In genomic region chr1:184164529-184164928, GRCh38 we compare ENCODE assay signal across 19 cellular contexts.
DNase-seq lines count a peak whose midpoint lies in the region; ATAC-seq, FAIRE-seq and TF ChIP-seq lines count a peak whose summit lies in the region.
"Had no signal": no experiment of that assay in that cellular context is flagged by ENCODE, and none has a peak within 500 bp of the region (broad histone marks: within the 10 kb centered on the region; RNA-seq: fewer than 3 reads in every experiment).

No MANE protein-coding gene starts in this region.

- no peak for TF ChIP-seq POLR2A in GM12878 (IDR thresholded peaks at IDR 0.05; ENCODE audit: low read depth, low read length)

- no peak overlapping the region for H3K27ac ChIP-seq in GM12878 (ENCODE audit: control insufficient read depth, insufficient read depth)
- H3K27ac ChIP-seq: SK-N-MC had no signal

- FAIRE-seq in GM12878 (lab: Jason Lieb, UNC), result no peak
- FAIRE-seq: K562 had no signal

- H3K9me3 ChIP-seq in GM12878 (replicated peaks; ENCODE audit: control insufficient read depth, insufficient read depth, low read length), result no peaks in the 10 kb centered on the region; the same call in 1 of the 3 replicates

- no peaks in the 10 kb centered on the region; the same call in 1 of the 2 replicates for H4K20me1 ChIP-seq in GM12878 (ENCODE audit: control insufficient read depth, insufficient read depth)

- H2AFZ ChIP-seq in GM12878 (ENCODE audit: control insufficient read depth, low read depth, low read length), result no peak overlapping the region; the same call in 1 of the 2 replicates
- H2AFZ ChIP-seq: GM23338 had no signal

- TF ChIP-seq CTCF in AG10803 (conservative IDR thresholded peaks at IDR 0.05; ENCODE audit: low read length) (no peak), GM12865 (IDR thresholded peaks at IDR 0.05; ENCODE audit: insufficient read depth, low read depth, low read length, missing control alignments) (no peak), GM12878 (IDR thresholded peaks at IDR 0.05 in 2 of 3, conservative IDR thresholded peaks at IDR 0.05 in 1 of 3; ENCODE audit: control insufficient read depth in 2 of 3, extremely low read depth in 1 of 3, insufficient read depth in 1 of 3, low read depth in 3 of 3, low read length in 3 of 3) (no peak)

- no peak overlapping the region for H3K9ac ChIP-seq in GM12878 (ENCODE audit: control insufficient read depth, insufficient read depth, low read length)

- ATAC-seq in GM12878, result peak; percentile 9
- ATAC-seq in left ventricle myocardium superior, result peak; percentile 67
- ATAC-seq in activated T-cell treated with anti-CD3 and anti-CD28 coated beads, Interleukin-2, amount 50 U/mL, for 4 hours, result no peak
- ATAC-seq: GM23338, K562 had no signal

- H3K4me1 Mint-ChIP-seq in activated T-cell treated with anti-CD3 and anti-CD28 coated beads, Interleukin-2, amount 50 U/mL, for 4 hours (ENCODE audit: low read depth), result peaks cover 7% of the 10 kb centered on the region
- H3K4me1 Mint-ChIP-seq: GM23338 had no signal

- peak overlapping the region; percentile 58 for H3K4me2 ChIP-seq in GM12878 (ENCODE audit: control insufficient read depth, insufficient read depth)
- H3K4me2 ChIP-seq: GM23338 had no signal

- WGBS in GM12878 (ENCODE audit: insufficient coverage, insufficient replicate concordance, low lambda C conversion rate, missing lambda C conversion rate), result 32% methylated on average over 1 of the region's 1 CpG

- no peak overlapping the region for H3K4me3 ChIP-seq in AG10803 (ENCODE audit: low read length)
- no peak overlapping the region for H3K4me3 ChIP-seq in GM12865 (ENCODE audit: low read depth, low read length)
- no peak overlapping the region for H3K4me3 ChIP-seq in GM12878
- H3K4me3 ChIP-seq: GM23338, K562, SK-N-MC had no signal

- H3K36me3 ChIP-seq in GM12878 (ENCODE audit: control insufficient read depth in 2 of 2, insufficient read depth in 2 of 2, low read length in 1 of 2), result no peaks in the 10 kb centered on the region

- H3K36me3 Mint-ChIP-seq in activated T-cell treated with anti-CD3 and anti-CD28 coated beads, Interleukin-2, amount 50 U/mL, for 4 hours (ENCODE audit: insufficient read depth), result no peaks in the 10 kb centered on the region
- H3K36me3 Mint-ChIP-seq: CD4-positive, CD25-positive, alpha-beta regulatory T cell had no signal

- RAD21 ChIA-PET in GM12878 (lab: Charles Lee; ENCODE audit: unreplicated experiment), result interaction anchor here (0.6 to 1.3 kb wide), 2 partner anchors 51 to 330 kb away, joined by 3 to 4 read pairs; no protein-coding TSS in a partner anchor

- no TSS peak for BruUV-seq in GM12878 (replicated peaks; lab: Mats Ljungman, UMichigan)

- no peak for TF ChIP-seq RAD21 in GM12878 (IDR thresholded peaks at IDR 0.05; ENCODE audit: insufficient read depth, low read depth, low read length)

- DNase-seq in AG10803 (ENCODE audit: low read depth) (peak; percentile 29), GM12865 (ENCODE audit: low read depth) (peak; percentile 9), GM12878 (ENCODE audit: low read depth, low spot score) (no peak), left ventricle myocardium superior (no peak), putamen (ENCODE audit: low spot score) (no peak), iPS-NIHi7 (ENCODE audit: extremely low spot score) (no peak)
- no peak for DNase-seq in activated T-cell treated with anti-CD3 and anti-CD28 coated beads, Interleukin-2, amount 50 U/mL, for 4 hours
- DNase-seq in activated CD4-positive, alpha-beta T cell treated with anti-CD3 and anti-CD28 coated beads for 4 hours, result no peak
- DNase-seq: ACHN; Caco-2; CD4-positive, CD25-positive, alpha-beta regulatory T cell; DMS53; NCI-H146; NCI-H2081; NCI-H510A; NCI-H82 had no signal

- no peaks in the 10 kb centered on the region for H3K9me3 Mint-ChIP-seq in activated T-cell treated with anti-CD3 and anti-CD28 coated beads, Interleukin-2, amount 50 U/mL, for 4 hours
- H3K9me3 Mint-ChIP-seq: GM23338 had no signal

- no peaks in the 10 kb centered on the region for H3K27me3 ChIP-seq in GM12878 (replicated peaks in 1 of 2; ENCODE audit: control insufficient read depth in 2 of 2, insufficient read depth in 2 of 2, low read length in 1 of 2)

- H3K27me3 Mint-ChIP-seq in activated T-cell treated with anti-CD3 and anti-CD28 coated beads, Interleukin-2, amount 50 U/mL, for 4 hours (ENCODE audit: low read depth), result no peaks in the 10 kb centered on the region

- SMC1A ChIA-PET in GM12878 (lab: Charles Lee; ENCODE audit: uncharacterized antibody, unreplicated experiment), result interaction anchor here (0.6 kb wide), 1 partner anchor 102 kb away, joined by 4 read pairs; no protein-coding TSS in a partner anchor

- peaks cover 26% of the 10 kb centered on the region for H3K4me1 ChIP-seq in GM12878 (ENCODE audit: control insufficient read depth, insufficient read depth, low read length)
- H3K4me1 ChIP-seq: Caco-2 had no signal

- CTCF ChIA-PET in GM12878 (lab: Yijun Ruan, JAX), result interaction anchor here (1.2 kb wide), 1 partner anchor 212 kb away, joined by 3 read pairs; no protein-coding TSS in a partner anchor

- intact Hi-C loops in GM12878 (cut with micrococcal nuclease; ENCODE audit: unreplicated experiment) (no loop called here), left ventricle myocardium superior (cut with micrococcal nuclease) (no loop called here)

- no peak overlapping the region for H3K4me3 Mint-ChIP-seq in activated T-cell treated with anti-CD3 and anti-CD28 coated beads, Interleukin-2, amount 50 U/mL, for 4 hours
- H3K4me3 Mint-ChIP-seq: CD4-positive, CD25-positive, alpha-beta regulatory T cell; GM23338 had no signal

- TF ChIP-seq EP300 in GM12878 (IDR thresholded peaks at IDR 0.05; ENCODE audit: borderline replicate concordance in 1 of 2, control insufficient read depth in 1 of 2, low read depth in 2 of 2, low read length in 2 of 2), result no peak

- H3K79me2 ChIP-seq in GM12878 (ENCODE audit: control insufficient read depth, insufficient read depth, low read length), result no peaks in the 10 kb centered on the region

- POLR2A ChIA-PET in GM12878 (lab: Charles Lee), result no interaction called here

- in situ Hi-C loops in GM12878 (cut with MboI), result no loop called here

TF ChIP-seq in GM12878, 131 proteins besides CTCF, POLR2A, EP300 and RAD21:
- TF ChIP-seq EGR1 (IDR thresholded peaks at IDR 0.05; ENCODE audit: borderline replicate concordance in 1 of 2, low read depth in 2 of 2, low read length in 2 of 2), result no peak
- TF ChIP-seq BHLHE40 (IDR thresholded peaks at IDR 0.05; ENCODE audit: borderline replicate concordance in 1 of 2, low read depth in 2 of 2, low read length in 1 of 2), result 0 out of 4 replicates have a peak, but pooled peaks of 1 of the 2 experiments have one; percentile 9

Comparison
In these comparisons a context has a peak if more than half of its experiments do, and no peak if none do; other contexts are left out.
1. DNase-seq: peak in AG10803 (single experiment) and GM12865 (single experiment); none in GM12878 (single experiment), left ventricle myocardium superior (single experiment), activated T-cell treated with anti-CD3 and anti-CD28 coated beads, Interleukin-2, amount 50 U/mL, for 4 hours (single experiment), putamen (single experiment), iPS-NIHi7 (single experiment) and activated CD4-positive, alpha-beta T cell treated with anti-CD3 and anti-CD28 coated beads for 4 hours (0 of 2).
2. ATAC-seq: peak in GM12878 (single experiment) and left ventricle myocardium superior (single experiment); none in activated T-cell treated with anti-CD3 and anti-CD28 coated beads, Interleukin-2, amount 50 U/mL, for 4 hours (0 of 2).